In genomic region chr20:31747028-31747427, GRCh38 we compare ENCODE assay signal across 7 cellular contexts. TPM values are rescaled to one million over a fixed set of nuclear protein-coding genes. Genes with fewer than 3 reads are reported as not detected.
DNase-seq lines count a peak whose midpoint lies in the region; ATAC-seq and TF ChIP-seq lines count a peak whose summit lies in the region.
"Not testable (repeated sequence)": the region's sequence is repeated elsewhere in the genome, so short reads cannot be mapped to it uniquely, and the experiment has no call there.

No MANE protein-coding gene starts in this region.

- 49 to 66% (median 51%) methylated on average over 14 of the region's 14 CpGs for WGBS in psoas muscle, 3 donors

- H3K4me3 Mint-ChIP-seq in activated CD4-positive, alpha-beta T cell treated with anti-CD3 and anti-CD28 coated beads, Interleukin-2, amount 10 ng/mL, durations not matched to agents 7 days and 5 days; nephron: not testable (repeated sequence)

- DNase-seq in DND-41; activated CD4-positive, alpha-beta T cell treated with anti-CD3 and anti-CD28 coated beads, Interleukin-2, amount 10 ng/mL, durations not matched to agents 7 days and 5 days; brain microvascular endothelial cell; fibroblast of lung (ENCODE audit: low read depth in 2 of 2); psoas muscle: not testable (repeated sequence)

- CTCF ChIA-PET in activated CD4-positive, alpha-beta T cell treated with anti-CD3 and anti-CD28 coated beads, Interleukin-2, amount 10 ng/mL, durations not matched to agents 7 days and 5 days (lab: Charles Lee) = interaction anchor here (1.0 to 2.2 kb wide), 2 partner anchors 11 to 23 kb away, joined by 3 to 7 read pairs; no protein-coding TSS in a partner anchor

- not testable (repeated sequence) for H3K27me3 Mint-ChIP-seq in activated CD4-positive, alpha-beta T cell treated with anti-CD3 and anti-CD28 coated beads, Interleukin-2, amount 10 ng/mL, durations not matched to agents 7 days and 5 days; nephron (ENCODE audit: low read depth)

- H3K27ac ChIP-seq in DND-41 (ENCODE audit: low read length) (0 out of 2 replicates have a peak overlapping the region, but pooled peaks have one; percentile 29), brain microvascular endothelial cell (peak overlapping the region; percentile 44), fibroblast of lung (ENCODE audit: insufficient read depth, low read length) (peak overlapping the region; percentile 41), psoas muscle (peak overlapping the region; percentile 81)

- H3K79me2 ChIP-seq in DND-41 (ENCODE audit: insufficient read depth, low read length) (peaks cover 97% of the 10 kb centered on the region), Loucy (ENCODE audit: insufficient read depth, low read length) (peaks cover 98% of the 10 kb centered on the region), fibroblast of lung (ENCODE audit: control insufficient read depth, insufficient read depth, low read length) (peaks cover 90% of the 10 kb centered on the region)

- not testable (repeated sequence) for H2AFZ ChIP-seq in DND-41 (ENCODE audit: low read depth, low read length); Loucy (ENCODE audit: low read length); fibroblast of lung (ENCODE audit: low read length)

- peaks cover 32% of the 10 kb centered on the region for H3K4me1 Mint-ChIP-seq in activated CD4-positive, alpha-beta T cell treated with anti-CD3 and anti-CD28 coated beads, Interleukin-2, amount 10 ng/mL, durations not matched to agents 7 days and 5 days
- H3K4me1 Mint-ChIP-seq in nephron = peaks cover 38% of the 10 kb centered on the region

- not testable (repeated sequence) for TF ChIP-seq CTCF in DND-41 (IDR thresholded peaks at IDR 0.05; ENCODE audit: borderline replicate concordance, extremely low read depth, low read length, poor library complexity, severe bottlenecking); Loucy (conservative IDR thresholded peaks at IDR 0.05; ENCODE audit: low read length); brain microvascular endothelial cell (IDR thresholded peaks at IDR 0.05; ENCODE audit: low read depth, low read length, missing control alignments); fibroblast of lung (conservative IDR thresholded peaks at IDR 0.05 in 1 of 2, IDR thresholded peaks at IDR 0.05 in 1 of 2; ENCODE audit: low read depth in 1 of 2, low read length in 2 of 2); nephron (IDR thresholded peaks at IDR 0.05; ENCODE audit: unreplicated experiment in 3 of 3); psoas muscle (IDR thresholded peaks at IDR 0.05)

- POLR2A ChIA-PET in activated CD4-positive, alpha-beta T cell treated with anti-CD3 and anti-CD28 coated beads, Interleukin-2, amount 10 ng/mL, durations not matched to agents 7 days and 5 days (lab: Charles Lee) = not testable (repeated sequence)

- not testable (repeated sequence) for H3K9me3 Mint-ChIP-seq in activated CD4-positive, alpha-beta T cell treated with anti-CD3 and anti-CD28 coated beads, Interleukin-2, amount 10 ng/mL, durations not matched to agents 7 days and 5 days; nephron

- ATAC-seq in DND-41 (ENCODE audit: insufficient read depth, low read depth) = not testable (repeated sequence)
- ATAC-seq in psoas muscle = peak; percentile 2 to 22 (median 18)

- H3K27ac Mint-ChIP-seq in activated CD4-positive, alpha-beta T cell treated with anti-CD3 and anti-CD28 coated beads, Interleukin-2, amount 10 ng/mL, durations not matched to agents 7 days and 5 days = peak overlapping the region; percentile 39
- H3K27ac Mint-ChIP-seq in nephron = peak overlapping the region in 2 of 3 experiments; percentile 3 to 79

- not testable (repeated sequence) for H3K27me3 ChIP-seq in DND-41 (ENCODE audit: insufficient read depth, low read length, poor library complexity); Loucy (ENCODE audit: insufficient read depth, low read length, poor library complexity, severe bottlenecking); brain microvascular endothelial cell (replicated peaks); fibroblast of lung (ENCODE audit: control insufficient read depth, insufficient read depth, low read length); psoas muscle (ENCODE audit: insufficient read depth in 3 of 3, low read length in 2 of 3)

- intact Hi-C loops in psoas muscle (cut with DNase I) = loop anchor here in 1 of 2 donors (5.0 kb wide), 1 partner anchor 70 kb away; the partner anchor contains the start of gene MYLK2

- H3K4me3 ChIP-seq in DND-41 (ENCODE audit: low read depth in 1 of 2, low read length in 2 of 2); brain microvascular endothelial cell (ENCODE audit: low read depth, low read length); fibroblast of lung (replicated peaks in 1 of 4; ENCODE audit: control extremely low read depth in 1 of 4, insufficient read depth in 1 of 4, low read depth in 3 of 4, low read length in 4 of 4): not testable (repeated sequence)
- H3K4me3 ChIP-seq in Loucy (ENCODE audit: low read length, poor library complexity, severe bottlenecking) (peak overlapping the region; percentile 66), psoas muscle (peak overlapping the region; percentile 1)

- H3K4me1 ChIP-seq in DND-41 (ENCODE audit: insufficient read depth, low read length) = peaks cover 48% of the 10 kb centered on the region
- peaks cover 44% of the 10 kb centered on the region for H3K4me1 ChIP-seq in Loucy (ENCODE audit: insufficient read depth, low read length, poor library complexity, severe bottlenecking)
- H3K4me1 ChIP-seq in fibroblast of lung (ENCODE audit: control insufficient read depth, extremely low read depth, insufficient read depth, low read length) = not testable (repeated sequence)
- peaks cover 37% of the 10 kb centered on the region for H3K4me1 ChIP-seq in psoas muscle

- H3K9me2 ChIP-seq in Loucy (replicated peaks; ENCODE audit: low read depth, low read length) = not testable (repeated sequence)

- peaks cover 86% of the 10 kb centered on the region for H3K36me3 ChIP-seq in DND-41 (ENCODE audit: insufficient read depth, low read length)
- peaks cover 22% of the 10 kb centered on the region for H3K36me3 ChIP-seq in Loucy (ENCODE audit: insufficient read depth, low read length)
- H3K36me3 ChIP-seq in brain microvascular endothelial cell (replicated peaks); fibroblast of lung (ENCODE audit: control insufficient read depth, insufficient read depth, low read length); psoas muscle (ENCODE audit: insufficient read depth in 1 of 2, low read depth in 1 of 2): not testable (repeated sequence)

- H3F3A ChIP-seq in Loucy (ENCODE audit: low read depth) = not testable (repeated sequence)

- not testable (repeated sequence) for H3K9me3 ChIP-seq in DND-41 (ENCODE audit: insufficient read depth, low read length, severe bottlenecking); Loucy (ENCODE audit: insufficient read depth, low read depth, low read length); fibroblast of lung (ENCODE audit: control insufficient read depth, insufficient read depth, low read depth, low read length); psoas muscle

- not testable (repeated sequence) for H3K9ac ChIP-seq in DND-41 (ENCODE audit: low read depth, low read length); fibroblast of lung (ENCODE audit: insufficient read depth, low read length)
- peak overlapping the region; percentile 38 for H3K9ac ChIP-seq in Loucy (ENCODE audit: low read depth, low read length, poor library complexity, severe bottlenecking)

- peaks cover 48% of the 10 kb centered on the region for H4K20me1 ChIP-seq in DND-41 (ENCODE audit: insufficient read depth, low read length)
- peaks cover 30% of the 10 kb centered on the region for H4K20me1 ChIP-seq in Loucy (ENCODE audit: insufficient read depth, low read length, poor library complexity, severe bottlenecking)
- not testable (repeated sequence) for H4K20me1 ChIP-seq in fibroblast of lung (ENCODE audit: control insufficient read depth, extremely low read depth, insufficient read depth, low read length)

- peak overlapping the region; percentile 43; the same call in 1 of the 2 replicates for H3K4me2 ChIP-seq in DND-41 (ENCODE audit: insufficient read depth, low read length)
- H3K4me2 ChIP-seq in Loucy (ENCODE audit: low read depth, low read length, poor library complexity, severe bottlenecking) = peak overlapping the region; percentile 83
- H3K4me2 ChIP-seq in fibroblast of lung (ENCODE audit: extremely low read depth, insufficient read depth, low read length) = not testable (repeated sequence)

- H3K36me3 Mint-ChIP-seq in activated CD4-positive, alpha-beta T cell treated with anti-CD3 and anti-CD28 coated beads, Interleukin-2, amount 10 ng/mL, durations not matched to agents 7 days and 5 days (ENCODE audit: low read depth) = peaks cover 50% of the 10 kb centered on the region
- H3K36me3 Mint-ChIP-seq in nephron (ENCODE audit: low read depth) = peaks cover 13% of the 10 kb centered on the region

- in situ Hi-C loops in brain microvascular endothelial cell (cut with HindIII; ENCODE audit: low pct_ligation_motif_present, low sequenced_read_pairs) = not testable (repeated sequence)

RNA-seq across cellular contexts. Expression of gene TPX2, which starts 7.9 kb away (rescaled TPM):
- 100 to 1,000 TPM; 164 to 193 TPM for total RNA-seq in activated CD4-positive, alpha-beta T cell treated with anti-CD3 and anti-CD28 coated beads, Interleukin-2, amount 10 ng/mL, durations not matched to agents 7 days and 5 days
- total RNA-seq in fibroblast of lung (5.4 and 21.0 TPM in 2 replicates), psoas muscle (1 to 10 TPM in 3 of 4 donors, under 1 TPM in 1; 0.63 to 2.2 (median 1.6) TPM)
- polyA plus RNA-seq in fibroblast of lung (19.9 and 72.2 TPM in 2 replicates), psoas muscle (1 to 10 TPM; 2.6 to 8.5 (median 3.4) TPM)
- polyA plus RNA-seq in fibroblast of lung (2012) = 21.0 and 71.3 TPM in 2 replicates
- 6.1 and 22.6 TPM in 2 replicates for polyA minus RNA-seq in fibroblast of lung (ENCODE audit: low replicate concordance)

RNA-seq across cellular contexts. Expression of gene BCL2L1, which starts 24.4 kb away (rescaled TPM):
- 10 to 100 TPM; 57.1 to 58.8 TPM for total RNA-seq in activated CD4-positive, alpha-beta T cell treated with anti-CD3 and anti-CD28 coated beads, Interleukin-2, amount 10 ng/mL, durations not matched to agents 7 days and 5 days
- total RNA-seq in fibroblast of lung (50.8 and 77.1 TPM in 2 replicates), psoas muscle (10 to 100 TPM; 34.5 to 95.1 (median 76.3) TPM)
- polyA plus RNA-seq in fibroblast of lung (61.8 and 107 TPM in 2 replicates), psoas muscle (100 to 1,000 TPM in 1 of 3 donors, 10 to 100 TPM in 2; 42.3 to 204 (median 48.2) TPM)
- 63.9 and 103 TPM in 2 replicates for polyA plus RNA-seq in fibroblast of lung (2012)
- polyA minus RNA-seq in fibroblast of lung (ENCODE audit: low replicate concordance) = 62.6 and 98.4 TPM in 2 replicates

Comparison
In these comparisons a context has a peak if more than half of its experiments do, and no peak if none do; other contexts are left out.
1. H3K27ac ChIP-seq: peak in every context shown above with its lines; median percentile 81 in psoas muscle; 44 in brain microvascular endothelial cell; 41 in fibroblast of lung; 29 in DND-41.